8 cellular contexts compared by ENCODE assay signal in the genomic region with DNA sequence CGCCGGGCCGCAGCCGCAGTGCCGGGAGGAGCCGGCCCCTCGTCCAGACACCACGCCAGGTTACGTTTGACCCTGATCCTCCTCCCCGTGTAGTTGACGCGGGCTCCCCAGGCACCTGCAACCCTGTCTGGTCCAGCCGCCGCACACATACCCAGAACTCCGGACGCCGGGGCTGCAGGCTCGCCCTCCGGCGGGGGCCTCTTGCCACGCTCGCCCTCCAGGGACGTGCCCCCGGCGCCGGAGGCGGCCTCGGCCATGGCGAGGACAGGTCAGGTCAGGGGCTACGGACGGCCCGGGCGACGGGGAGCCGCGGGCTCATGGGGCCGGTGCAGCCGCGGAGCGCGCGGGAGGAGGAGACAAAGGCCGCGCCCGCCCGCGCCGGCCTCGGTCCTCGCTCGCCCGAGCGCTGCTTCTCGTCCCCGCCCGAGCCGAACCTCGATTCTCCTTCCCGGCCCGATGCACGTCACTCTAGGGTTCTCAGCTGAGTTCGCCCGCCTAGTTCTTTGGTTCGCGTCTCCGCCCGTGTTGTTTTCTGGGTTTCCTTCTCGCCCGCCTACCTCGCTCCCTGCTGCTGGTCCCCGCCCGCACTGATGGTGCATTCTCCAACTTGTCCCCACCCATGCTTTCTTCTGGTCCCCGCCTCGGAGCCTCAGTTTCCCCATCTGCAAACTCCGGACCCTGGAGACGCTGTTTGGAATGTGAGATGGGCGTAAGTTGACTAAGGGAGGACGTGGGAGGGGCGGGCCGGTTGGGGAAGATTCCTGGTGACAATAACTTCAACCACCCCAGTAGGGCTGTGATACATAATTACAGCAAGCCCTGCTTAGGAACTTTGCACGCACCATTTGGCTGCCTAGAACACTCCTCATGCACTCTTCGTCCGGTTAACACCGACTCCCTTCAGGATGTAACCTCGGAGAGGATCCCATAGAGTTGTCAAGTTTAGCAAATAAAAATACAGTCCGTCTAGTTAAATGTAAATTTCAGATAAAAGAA. TPM values are rescaled to one million over a fixed set of nuclear protein-coding genes. Genes with fewer than 3 reads are reported as not detected.
A peak's percentile ranks its signal among the peaks of the same experiment; 100 is the strongest.
DNase-seq lines count a peak whose midpoint lies in the region; ATAC-seq and TF ChIP-seq lines count a peak whose summit lies in the region.

A gene with protein sequence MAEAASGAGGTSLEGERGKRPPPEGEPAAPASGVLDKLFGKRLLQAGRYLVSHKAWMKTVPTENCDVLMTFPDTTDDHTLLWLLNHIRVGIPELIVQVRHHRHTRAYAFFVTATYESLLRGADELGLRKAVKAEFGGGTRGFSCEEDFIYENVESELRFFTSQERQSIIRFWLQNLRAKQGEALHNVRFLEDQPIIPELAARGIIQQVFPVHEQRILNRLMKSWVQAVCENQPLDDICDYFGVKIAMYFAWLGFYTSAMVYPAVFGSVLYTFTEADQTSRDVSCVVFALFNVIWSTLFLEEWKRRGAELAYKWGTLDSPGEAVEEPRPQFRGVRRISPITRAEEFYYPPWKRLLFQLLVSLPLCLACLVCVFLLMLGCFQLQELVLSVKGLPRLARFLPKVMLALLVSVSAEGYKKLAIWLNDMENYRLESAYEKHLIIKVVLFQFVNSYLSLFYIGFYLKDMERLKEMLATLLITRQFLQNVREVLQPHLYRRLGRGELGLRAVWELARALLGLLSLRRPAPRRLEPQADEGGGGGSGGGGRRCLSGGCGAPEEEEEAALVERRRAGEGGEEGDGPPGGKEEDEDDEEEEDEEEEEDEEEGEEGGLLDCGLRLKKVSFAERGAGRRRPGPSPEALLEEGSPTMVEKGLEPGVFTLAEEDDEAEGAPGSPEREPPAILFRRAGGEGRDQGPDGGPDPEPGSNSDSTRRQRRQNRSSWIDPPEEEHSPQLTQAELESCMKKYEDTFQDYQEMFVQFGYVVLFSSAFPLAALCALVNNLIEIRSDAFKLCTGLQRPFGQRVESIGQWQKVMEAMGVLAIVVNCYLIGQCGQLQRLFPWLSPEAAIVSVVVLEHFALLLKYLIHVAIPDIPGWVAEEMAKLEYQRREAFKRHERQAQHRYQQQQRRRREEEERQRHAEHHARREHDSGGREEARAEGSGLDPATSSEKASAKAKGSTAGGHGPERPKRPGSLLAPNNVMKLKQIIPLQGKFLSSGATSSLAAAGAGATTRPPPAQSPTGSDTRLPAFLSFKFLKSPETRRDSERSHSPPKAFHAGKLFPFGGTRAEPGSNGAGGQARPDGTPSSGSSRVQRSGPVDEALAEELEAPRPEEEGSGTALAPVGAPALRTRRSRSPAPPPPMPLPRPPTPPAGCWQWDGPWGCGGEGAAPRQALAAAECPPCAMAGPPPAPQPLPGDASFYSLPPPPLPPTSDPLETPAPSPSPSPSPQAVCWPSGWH (minus strand): TSS at position 442 of the 996 bp plus-strand sequence. CDS start 185 bp downstream, at position 257.

- DNase-seq in NCI-H345 treated with DMSO at 0.1 percent for 48 hours (lab: John Stamatoyannopoulos, UW; ENCODE audit: unreplicated experiment) (peak; percentile 62), activated B cell treated with CpG ODN at 0.5 μM for 24 hours (peak; percentile 92), iris pigment epithelial cell (ENCODE audit: low read depth) (peak; percentile 99), spleen (peak; percentile 97)
- peak; percentile 92 for DNase-seq in central memory CD4-positive, alpha-beta T cell

- intact Hi-C loops in activated B cell treated with CpG ODN at 0.5 μM for 24 hours (cut with micrococcal nuclease), result loop anchor here (1.0 to 10.0 kb wide), 2 partner anchors 67 to 420 kb away; partner anchors contain the start of genes BABAM1 and FCHO1
- intact Hi-C loops in spleen (cut with DNase I; ENCODE audit: low total_unique reads), result no loop called here

- H3K4me3 Mint-ChIP-seq in activated B cell treated with CpG ODN at 0.5 μM for 24 hours, result peak within 1 kb of the TSS; percentile 82

- H3K27me3 Mint-ChIP-seq in activated B cell treated with CpG ODN at 0.5 μM for 24 hours, result peaks cover 6% of the 10 kb centered on the region

- no peaks in the 10 kb centered on the region for H3K9me3 ChIP-seq in spleen

- peaks cover 19 to 71% (median 49%) of the 10 kb centered on the region in 6 donors for H3K4me1 ChIP-seq in spleen

- TF ChIP-seq POLR2A in spleen (IDR thresholded peaks at IDR 0.05), result peak in 1 of 3 donors; percentile 6

- peak within 1 kb of the TSS in 6 of 8 donors; percentile 62 to 81 (median 74) for H3K27ac ChIP-seq in spleen

- H3K36me3 ChIP-seq in spleen, result peaks cover 0 to 18% (median 0%) of the 10 kb centered on the region in 6 donors

- ATAC-seq in HG03108 (IDR thresholded peaks at IDR 0.05; ENCODE audit: unreplicated experiment), result peak; percentile 44
- ATAC-seq in activated B cell treated with CpG ODN at 0.5 μM for 24 hours (ENCODE audit: low read depth), result peak; percentile 62
- ATAC-seq in GM18519 (IDR thresholded peaks at IDR 0.05; ENCODE audit: low FRiP score, unreplicated experiment), result no peak

- TF ChIP-seq CTCF in GM12875 (IDR thresholded peaks at IDR 0.05; ENCODE audit: borderline replicate concordance, insufficient read depth, low read depth, low read length), result no peak
- no peak for TF ChIP-seq CTCF in activated B cell treated with CpG ODN at 0.5 μM for 24 hours (IDR thresholded peaks at IDR 0.05)
- TF ChIP-seq CTCF in spleen (IDR thresholded peaks at IDR 0.05 in 8 of 11, conservative IDR thresholded peaks at IDR 0.05 in 3 of 11), result peak in 1 of 11 experiments; percentile 9

- H3K27me3 ChIP-seq in spleen (replicated peaks in 1 of 7), result peaks cover 0 to 22% (median 9%) of the 10 kb centered on the region in 7 donors

- POLR2A ChIA-PET in activated B cell treated with CpG ODN at 0.5 μM for 24 hours (lab: Charles Lee), result interaction anchor here (0.5 to 1.9 kb wide), 9 partner anchors 26 to 133 kb away, joined by 4 to 9 read pairs (median 6); partner anchors contain the start of genes ABHD8, DDA1, MRPL34 and MVB12A

- peak within 1 kb of the TSS; percentile 46 for H3K27ac Mint-ChIP-seq in activated B cell treated with CpG ODN at 0.5 μM for 24 hours

- no peaks in the 10 kb centered on the region for H3K9me3 Mint-ChIP-seq in activated B cell treated with CpG ODN at 0.5 μM for 24 hours

- WGBS in spleen, 5 donors, result 3 to 11% (median 4%) methylated on average over 25 to 86 of the region's 86 CpGs

- peaks cover 18% of the 10 kb centered on the region for H3K36me3 Mint-ChIP-seq in activated B cell treated with CpG ODN at 0.5 μM for 24 hours (ENCODE audit: low read depth)

- H3K4me1 Mint-ChIP-seq in activated B cell treated with CpG ODN at 0.5 μM for 24 hours, result peaks cover 41% of the 10 kb centered on the region

- CTCF ChIA-PET in activated B cell treated with CpG ODN at 0.5 μM for 24 hours (lab: Charles Lee), result interaction anchor here (0.6 to 1.7 kb wide), 3 partner anchors 29 to 53 kb away, joined by 3 to 4 read pairs (median 3); partner anchors contain the start of gene MRPL34

- H3K4me3 ChIP-seq in GM12875 (ENCODE audit: low read depth, low read length), result peak within 1 kb of the TSS; percentile 80
- peak within 1 kb of the TSS; percentile 51 to 83 (median 72) for H3K4me3 ChIP-seq in spleen

RNA-seq across cellular contexts. Expression of the gene that starts here (rescaled TPM):
- total RNA-seq in activated B cell treated with CpG ODN at 0.5 μM for 24 hours (2.1 and 2.2 TPM in 2 replicates), spleen (10 to 100 TPM in 2 of 7 donors, 1 to 10 TPM in 5; 6.5 to 12.0 (median 9.4) TPM)
- polyA plus RNA-seq in spleen, result 1 to 10 TPM; 1.1 to 4.4 (median 1.5) TPM
